In genomic region chr5:138410996-138411640, GRCh38 we compare ENCODE assay signal across 8 cellular contexts. TPM values are rescaled to one million over a fixed set of nuclear protein-coding genes. Genes with fewer than 3 reads are reported as not detected.
DNase-seq lines count a peak whose midpoint lies in the region; ATAC-seq and TF ChIP-seq lines count a peak whose summit lies in the region.
"Not testable (repeated sequence)": the region's sequence is repeated elsewhere in the genome, so short reads cannot be mapped to it uniquely, and the experiment has no call there.

No MANE protein-coding gene starts in this region.

- H3K27me3 ChIP-seq in CD4-positive, alpha-beta T cell (ENCODE audit: control insufficient read depth, insufficient read depth, low read length); OCI-LY3 (ENCODE audit: low read depth, low read length); breast epithelium; heart right ventricle; naive thymus-derived CD4-positive, alpha-beta T cell (ENCODE audit: control insufficient read depth in 2 of 2, insufficient read depth in 2 of 2, low read length in 2 of 2): not testable (repeated sequence)

- H4K20me1 ChIP-seq in OCI-LY3 (ENCODE audit: insufficient read depth, low read length): not testable (repeated sequence)

- WGBS in heart right ventricle, 2 donors: 74 to 79% methylated on average over 13 of the region's 14 CpGs

- DNase-seq in CD4-positive, alpha-beta T cell: peak in 3 of 10 experiments; percentile 2 to 16 (median 3)
- DNase-seq in HFF-Myc (ENCODE audit: extremely low read depth, low read depth): peak; percentile 16
- DNase-seq in activated CD4-positive, alpha-beta T cell treated with anti-CD3 and anti-CD28 coated beads, Interleukin-2, amount 50 U/mL, for 1 hour: peak; percentile 8
- peak; percentile 30 to 54 for DNase-seq in breast epithelium (ENCODE audit: low spot score in 2 of 2)
- DNase-seq in heart right ventricle: peak; percentile 29 to 61
- DNase-seq in naive thymus-derived CD4-positive, alpha-beta T cell: peak in 6 of 9 donors; percentile 7 to 31 (median 10)
- DNase-seq in stimulated activated naive CD8-positive, alpha-beta T cell treated with anti-CD3 and anti-CD28 coated beads, Interleukin-15, Interleukin-2, amounts not matched to agents 100 U/mL and 50 U/mL, for 24 hours: peak; percentile 37

- not testable (repeated sequence) for ATAC-seq in CD4-positive, alpha-beta T cell (ENCODE audit: poor library complexity); heart right ventricle; naive thymus-derived CD4-positive, alpha-beta T cell; stimulated activated naive CD8-positive, alpha-beta T cell treated with anti-CD3 and anti-CD28 coated beads, Interleukin-15, Interleukin-2, amounts not matched to agents 100 U/mL and 50 U/mL, for 24 hours

- intact Hi-C loops in CD4-positive, alpha-beta T cell (cut with DNase I, micrococcal nuclease); breast epithelium (cut with DNase I; ENCODE audit: low total_unique reads): not testable (repeated sequence)
- intact Hi-C loops in heart right ventricle (cut with DNase I): loop anchor here in 2 of 10 donors (10.0 kb wide), 1 partner anchor 46 kb away; no protein-coding TSS in a partner anchor
- intact Hi-C loops in naive thymus-derived CD4-positive, alpha-beta T cell (cut with micrococcal nuclease): loop anchor here in 1 of 2 donors (1.0 kb wide), 1 partner anchor 231 kb away; no protein-coding TSS in a partner anchor

- H3K79me2 ChIP-seq in OCI-LY3 (ENCODE audit: low read length): peaks cover 18% of the 10 kb centered on the region

- H3K27ac ChIP-seq in CD4-positive, alpha-beta T cell (ENCODE audit: low read depth, low read length); OCI-LY3 (ENCODE audit: low read length); breast epithelium; heart right ventricle; naive thymus-derived CD4-positive, alpha-beta T cell (ENCODE audit: low read depth, low read length): not testable (repeated sequence)

- not testable (repeated sequence) for TF ChIP-seq POLR2A in breast epithelium (IDR thresholded peaks at IDR 0.05)

- not testable (repeated sequence) for H3K27me3 Mint-ChIP-seq in CD4-positive, alpha-beta T cell; naive thymus-derived CD4-positive, alpha-beta T cell

- H3K4me3 ChIP-seq in HFF-Myc (replicated peaks; ENCODE audit: low read depth, low read length); OCI-LY3 (ENCODE audit: low read length); breast epithelium; heart right ventricle; naive thymus-derived CD4-positive, alpha-beta T cell (ENCODE audit: low read length): not testable (repeated sequence)

- not testable (repeated sequence) for H2AFZ ChIP-seq in OCI-LY3 (ENCODE audit: low read depth, low read length)

- H3K36me3 Mint-ChIP-seq in CD4-positive, alpha-beta T cell (ENCODE audit: low read depth): peaks cover 70% of the 10 kb centered on the region
- peaks cover 10 to 40% (median 31%) of the 10 kb centered on the region in 5 donors for H3K36me3 Mint-ChIP-seq in naive thymus-derived CD4-positive, alpha-beta T cell

- H3K27ac Mint-ChIP-seq in CD4-positive, alpha-beta T cell; naive thymus-derived CD4-positive, alpha-beta T cell: not testable (repeated sequence)

- H3K9me3 Mint-ChIP-seq in CD4-positive, alpha-beta T cell; naive thymus-derived CD4-positive, alpha-beta T cell: not testable (repeated sequence)

- peak; percentile 40 for TF ChIP-seq CTCF in CD4-positive, alpha-beta T cell (IDR thresholded peaks at IDR 0.05)
- TF ChIP-seq CTCF in HFF-Myc (IDR thresholded peaks at IDR 0.05; ENCODE audit: low read depth, low read length, missing control alignments): peak; percentile 29
- TF ChIP-seq CTCF in OCI-LY3 (IDR thresholded peaks at IDR 0.05; ENCODE audit: low read depth, low read length): peak; percentile 32
- TF ChIP-seq CTCF in breast epithelium (IDR thresholded peaks at IDR 0.05): peak; percentile 11 to 48 (median 39)
- peak; percentile 20 to 66 (median 57) for TF ChIP-seq CTCF in heart right ventricle (IDR thresholded peaks at IDR 0.05)

- not testable (repeated sequence) for H3K9ac ChIP-seq in OCI-LY3 (ENCODE audit: low read length)

- POLR2A ChIA-PET in CD4-positive, alpha-beta T cell (lab: Charles Lee): interaction anchor here (0.6 kb wide), 1 partner anchor 72 kb away, joined by 3 read pairs; no protein-coding TSS in a partner anchor
- POLR2A ChIA-PET in naive thymus-derived CD4-positive, alpha-beta T cell (lab: Charles Lee): not testable (repeated sequence)

- not testable (repeated sequence) for H3K4me2 ChIP-seq in OCI-LY3 (ENCODE audit: low read length)

- peaks cover 22% of the 10 kb centered on the region for H3K4me1 ChIP-seq in OCI-LY3 (ENCODE audit: low read length)
- not testable (repeated sequence) for H3K4me1 ChIP-seq in breast epithelium; heart right ventricle; naive thymus-derived CD4-positive, alpha-beta T cell (ENCODE audit: control insufficient read depth in 2 of 2, insufficient read depth in 2 of 2, low read length in 2 of 2)

- H3K9me3 ChIP-seq in CD4-positive, alpha-beta T cell (ENCODE audit: control insufficient read depth, low read length); OCI-LY3 (ENCODE audit: insufficient read depth, low read length); breast epithelium; heart right ventricle; naive thymus-derived CD4-positive, alpha-beta T cell (ENCODE audit: control insufficient read depth in 2 of 3, low read length in 3 of 3): not testable (repeated sequence)

- CTCF ChIA-PET in CD4-positive, alpha-beta T cell (lab: Charles Lee): not testable (repeated sequence)
- CTCF ChIA-PET in naive thymus-derived CD4-positive, alpha-beta T cell (lab: Charles Lee): interaction anchor here (0.7 kb wide), 2 partner anchors 227 to 240 kb away, joined by 3 to 4 read pairs; no protein-coding TSS in a partner anchor

- not testable (repeated sequence) for H3K4me3 Mint-ChIP-seq in CD4-positive, alpha-beta T cell; naive thymus-derived CD4-positive, alpha-beta T cell

- not testable (repeated sequence) for H3K4me1 Mint-ChIP-seq in CD4-positive, alpha-beta T cell (ENCODE audit: low read depth); naive thymus-derived CD4-positive, alpha-beta T cell

- H3K36me3 ChIP-seq in OCI-LY3 (replicated peaks; ENCODE audit: low read depth, low read length) (peaks cover 19% of the 10 kb centered on the region), heart right ventricle (peaks cover 0 to 90% (median 30%) of the 10 kb centered on the region in 9 donors)
- not testable (repeated sequence) for H3K36me3 ChIP-seq in breast epithelium
- peaks cover 0 to 54% (median 5%) of the 10 kb centered on the region in 3 experiments for H3K36me3 ChIP-seq in naive thymus-derived CD4-positive, alpha-beta T cell (ENCODE audit: control insufficient read depth in 2 of 3, insufficient read depth in 3 of 3, low read length in 3 of 3)

RNA-seq across cellular contexts. Expression of gene REEP2, which starts 27.7 kb away (rescaled TPM):
- total RNA-seq in CD4-positive, alpha-beta T cell: under 1 TPM; 0.33 to 0.34 TPM
- total RNA-seq in breast epithelium (1 to 10 TPM in 1 of 3 donors, under 1 TPM in 2; 0.88 to 2.7 (median 0.98) TPM), heart right ventricle (10 to 100 TPM in 2 of 10 donors, 1 to 10 TPM in 8; 2.0 to 17.3 (median 8.0) TPM)
- 10 to 100 TPM in 1 of 2 donors, 1 to 10 TPM in 1; 2.3 to 10.8 TPM for polyA plus RNA-seq in heart right ventricle
- total RNA-seq in naive thymus-derived CD4-positive, alpha-beta T cell: 1 to 10 TPM in 1 of 5 experiments, under 1 TPM in 1, not detected in 3; 0.94 to 1.2 TPM
- not detected for polyA plus RNA-seq in naive thymus-derived CD4-positive, alpha-beta T cell

RNA-seq across cellular contexts. Expression of gene EGR1, which starts 54.2 kb away (rescaled TPM):
- total RNA-seq in CD4-positive, alpha-beta T cell: 1 to 10 TPM; 5.7 to 6.2 TPM
- total RNA-seq in breast epithelium (10 to 100 TPM; 11.8 to 61.0 (median 18.4) TPM), heart right ventricle (100 to 1,000 TPM in 1 of 10 donors, 10 to 100 TPM in 8, 1 to 10 TPM in 1; 5.2 to 164 (median 40.8) TPM)
- polyA plus RNA-seq in heart right ventricle: 10 to 100 TPM; 10.8 to 14.5 TPM
- 10 to 100 TPM in 3 of 5 experiments, under 1 TPM in 2; 0.57 to 68.6 (median 12.8) TPM for total RNA-seq in naive thymus-derived CD4-positive, alpha-beta T cell
- under 1 TPM in 1 of 2 donors, not detected in 1; 0.14 TPM for polyA plus RNA-seq in naive thymus-derived CD4-positive, alpha-beta T cell

RNA-seq across cellular contexts. Expression of gene KDM3B, which starts 58.6 kb away (rescaled TPM):
- 10 to 100 TPM; 59.5 to 66.0 TPM for total RNA-seq in CD4-positive, alpha-beta T cell
- total RNA-seq in breast epithelium (10 to 100 TPM; 61.3 to 85.0 (median 66.5) TPM), heart right ventricle (10 to 100 TPM; 31.9 to 57.3 (median 48.3) TPM)
- polyA plus RNA-seq in heart right ventricle: 10 to 100 TPM; 11.9 to 22.4 TPM
- 10 to 100 TPM; 67.7 to 90.2 (median 82.8) TPM for total RNA-seq in naive thymus-derived CD4-positive, alpha-beta T cell
- 10 to 100 TPM; 12.8 to 15.1 TPM for polyA plus RNA-seq in naive thymus-derived CD4-positive, alpha-beta T cell
